In genomic region chr1:234724517-234725176, GRCh38 we compare ENCODE assay signal across 8 cellular contexts.
DNase-seq lines count a peak whose midpoint lies in the region; ATAC-seq and TF ChIP-seq lines count a peak whose summit lies in the region.

No MANE protein-coding gene starts in this region.

- H3K9me3 ChIP-seq in CD8-positive, alpha-beta memory T cell (ENCODE audit: low read length), result no peaks in the 10 kb centered on the region
- H3K9me3 ChIP-seq in liver (ENCODE audit: control insufficient read depth in 4 of 4, low read length in 3 of 4), result no peaks in the 10 kb centered on the region

- CTCF ChIA-PET in CD8-positive, alpha-beta memory T cell (lab: Charles Lee), result interaction anchor here (0.9 to 1.9 kb wide), 13 partner anchors 8 to 359 kb away, joined by 3 to 7 read pairs (median 4); no protein-coding TSS in a partner anchor

- H3K36me3 ChIP-seq in CD8-positive, alpha-beta memory T cell (ENCODE audit: insufficient read depth, low read length), result no peaks in the 10 kb centered on the region
- H3K36me3 ChIP-seq in liver (ENCODE audit: control insufficient read depth in 4 of 4, insufficient read depth in 3 of 4, low read depth in 1 of 4, low read length in 3 of 4), result no peaks in the 10 kb centered on the region

- H3K4me1 ChIP-seq in CD8-positive, alpha-beta memory T cell (ENCODE audit: insufficient read depth, low read length), result peaks cover 63% of the 10 kb centered on the region
- peaks cover 28 to 70% (median 45%) of the 10 kb centered on the region in 4 donors for H3K4me1 ChIP-seq in liver (ENCODE audit: control insufficient read depth in 4 of 4, insufficient read depth in 4 of 4, low read length in 3 of 4)

- H3K9ac ChIP-seq in liver (ENCODE audit: low read depth in 1 of 2, low read length in 2 of 2), result peak overlapping the region; percentile 48 to 83

- 4% methylated on average over 16 of the region's 16 CpGs for WGBS in liver

- no peaks in the 10 kb centered on the region for H3K27me3 ChIP-seq in CD8-positive, alpha-beta memory T cell (ENCODE audit: insufficient read depth, low read length, poor library complexity, severe bottlenecking)
- no peaks in the 10 kb centered on the region for H3K27me3 ChIP-seq in liver (ENCODE audit: control insufficient read depth in 4 of 4, insufficient read depth in 4 of 4, low read length in 3 of 4)

- POLR2A ChIA-PET in CD8-positive, alpha-beta memory T cell (lab: Charles Lee), result interaction anchor here (0.6 to 3.1 kb wide), 18 partner anchors 8 to 348 kb away, joined by 3 to 61 read pairs (median 4); partner anchors contain the start of gene IRF2BP2

- no peak for TF ChIP-seq CTCF in liver (IDR thresholded peaks at IDR 0.05; ENCODE audit: low read depth, low read length, missing input control)

- TF ChIP-seq RAD21 in liver (IDR thresholded peaks at IDR 0.05), result peak in 1 of 2 donors; percentile 70

- peak overlapping the region; percentile 57 for H3K4me3 ChIP-seq in CD8-positive, alpha-beta memory T cell (ENCODE audit: low read length)
- H3K4me3 ChIP-seq in liver (ENCODE audit: low read depth in 1 of 3, low read length in 3 of 3), result peak overlapping the region in 1 of 3 donors; percentile 6

- H3K9me3 Mint-ChIP-seq in CD8-positive, alpha-beta memory T cell, result peaks cover 0 to 3% (median 0%) of the 10 kb centered on the region in 5 donors

- peaks cover 0 to 3% of the 10 kb centered on the region in 2 donors for H3K27me3 Mint-ChIP-seq in CD8-positive, alpha-beta memory T cell

- in situ Hi-C loops in T47D (cut with HindIII; ENCODE audit: low pct_unique_long_range_greater_than_20kb, low sequenced_read_pairs), result no loop called here

- H3K4me1 Mint-ChIP-seq in CD8-positive, alpha-beta memory T cell, result peaks cover 54 to 67% (median 65%) of the 10 kb centered on the region in 3 donors

- DNase-seq in CD8-positive, alpha-beta memory T cell, result no peak
- DNase-seq in RKO (ENCODE audit: low spot score), result peak; percentile 5
- DNase-seq in T47D (ENCODE audit: low read depth in 1 of 2, low spot score in 1 of 2), result peak; percentile 64 to 95
- no peak for DNase-seq in AG08396 (ENCODE audit: low spot score)

- ATAC-seq in HG02623 (IDR thresholded peaks at IDR 0.05; ENCODE audit: unreplicated experiment) (peak; percentile 16), GM21381 (IDR thresholded peaks at IDR 0.05; ENCODE audit: unreplicated experiment) (no peak)

- H3K27ac ChIP-seq in CD8-positive, alpha-beta memory T cell (ENCODE audit: low read depth, low read length), result peak overlapping the region; percentile 96
- H3K27ac ChIP-seq in liver (ENCODE audit: low read depth in 1 of 2, low read length in 2 of 2), result peak overlapping the region; percentile 92 to 98
- H3K27ac ChIP-seq in temporal lobe (ENCODE audit: low read depth, low read length), result peak overlapping the region; percentile 96

- H3K36me3 Mint-ChIP-seq in CD8-positive, alpha-beta memory T cell, result no peaks in the 10 kb centered on the region

- peak overlapping the region; percentile 69 to 92 (median 80) for H3K4me3 Mint-ChIP-seq in CD8-positive, alpha-beta memory T cell

- H3K27ac Mint-ChIP-seq in CD8-positive, alpha-beta memory T cell, result peak overlapping the region; percentile 90 to 100 (median 98)

TF ChIP-seq in liver, 16 proteins besides CTCF, POLR2A, EP300 and RAD21:
- TF ChIP-seq YY1 (IDR thresholded peaks at IDR 0.05), result no peak
- peak; percentile 80 to 81 for TF ChIP-seq HNF4A (conservative IDR thresholded peaks at IDR 0.05)
- no peak for TF ChIP-seq REST (IDR thresholded peaks at IDR 0.05)
- peak in 1 of 2 donors; percentile 6 for TF ChIP-seq GABPA (IDR thresholded peaks at IDR 0.05 in 1 of 2, conservative IDR thresholded peaks at IDR 0.05 in 1 of 2)
- peak; percentile 73 to 82 for TF ChIP-seq RXRA (IDR thresholded peaks at IDR 0.05)
- peak; percentile 37 to 68 for TF ChIP-seq EGR1 (IDR thresholded peaks at IDR 0.05; ENCODE audit: low read depth in 2 of 2)
- peak; percentile 55 for TF ChIP-seq SP1 (IDR thresholded peaks at IDR 0.05)
- peak; percentile 81 for TF ChIP-seq TAF1 (conservative IDR thresholded peaks at IDR 0.05)
- no peak for TF ChIP-seq ATF3 (IDR thresholded peaks at IDR 0.05)
- peak; percentile 57 for TF ChIP-seq NR2F2 (IDR thresholded peaks at IDR 0.05)

Comparison
In these comparisons a context has a peak if more than half of its experiments do, and no peak if none do; other contexts are left out.
1. DNase-seq: peak in RKO (single experiment) and T47D (2 of 2); none in CD8-positive, alpha-beta memory T cell (0 of 5) and AG08396 (single experiment).
2. Peak in every context shown above with its lines, with median percentiles within 50 percentile points of each other: H3K27ac ChIP-seq.